ENCODE assay signal across 11 cellular contexts in the genomic region with DNA sequence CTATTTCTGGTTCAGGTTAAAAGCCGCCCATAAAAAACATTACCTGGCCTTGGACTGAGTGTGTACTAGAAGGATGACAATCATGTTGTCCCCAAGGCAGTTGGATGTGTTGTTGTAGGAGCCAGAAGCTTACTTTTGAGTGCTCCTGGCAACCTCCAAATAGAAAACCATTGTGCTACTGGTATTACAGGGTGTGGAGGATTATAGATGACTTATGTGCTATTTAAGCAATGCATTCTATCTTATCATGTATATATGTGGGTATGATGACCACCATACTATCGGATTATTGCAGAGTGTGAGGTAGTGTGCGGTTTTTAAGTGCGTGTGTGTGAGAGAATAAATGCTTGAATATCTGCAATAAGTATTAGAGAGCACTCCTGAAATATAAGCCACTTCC. TPM values are rescaled to one million over a fixed set of nuclear protein-coding genes. Genes with fewer than 3 reads are reported as not detected.
A peak's percentile ranks its signal among the peaks of the same experiment; 100 is the strongest.
DNase-seq lines count a peak whose midpoint lies in the region; ATAC-seq, FAIRE-seq and TF ChIP-seq lines count a peak whose summit lies in the region.
"Had no signal": no experiment of that assay in that cellular context is flagged by ENCODE, and none has a peak within 500 bp of the region (broad histone marks: within the 10 kb centered on the region; RNA-seq: fewer than 3 reads in every experiment).

No MANE protein-coding gene starts in this region.

- H4K20me1 ChIP-seq in Loucy (ENCODE audit: insufficient read depth, low read length, poor library complexity, severe bottlenecking), result no peaks in the 10 kb centered on the region

- no peaks in the 10 kb centered on the region for H3K27me3 ChIP-seq in CD4-positive, alpha-beta memory T cell (ENCODE audit: insufficient read depth, low read length)
- H3K27me3 ChIP-seq in Loucy (ENCODE audit: insufficient read depth, low read length, poor library complexity, severe bottlenecking), result no peaks in the 10 kb centered on the region
- no peaks in the 10 kb centered on the region for H3K27me3 ChIP-seq in brain microvascular endothelial cell (replicated peaks)
- no peaks in the 10 kb centered on the region for H3K27me3 ChIP-seq in small intestine (ENCODE audit: control insufficient read depth in 2 of 2, insufficient read depth in 2 of 2, low read length in 2 of 2)
- peaks cover 4% of the 10 kb centered on the region; the same call in 1 of the 2 replicates for H3K27me3 ChIP-seq in H7 (ENCODE audit: control insufficient read depth, insufficient read depth, low read length)

- peak overlapping the region; percentile 86 for H3K4me2 ChIP-seq in Loucy (ENCODE audit: low read depth, low read length, poor library complexity, severe bottlenecking)

- H3K4me3 ChIP-seq in CD4-positive, alpha-beta memory T cell (ENCODE audit: low read length in 2 of 2), result peak overlapping the region; percentile 12 to 22
- peak overlapping the region; percentile 65 for H3K4me3 ChIP-seq in Loucy (ENCODE audit: low read length, poor library complexity, severe bottlenecking)
- H3K4me3 ChIP-seq in brain microvascular endothelial cell (ENCODE audit: low read depth, low read length), result no peak overlapping the region
- H3K4me3 ChIP-seq in small intestine (ENCODE audit: low read depth in 1 of 2, low read length in 2 of 2), result no peak overlapping the region
- H3K4me3 ChIP-seq in H7 (ENCODE audit: insufficient read depth, low read depth, low read length), result no peak overlapping the region
- H3K4me3 ChIP-seq: lung had no signal

- peak overlapping the region; percentile 75 for H3K27ac ChIP-seq in CD4-positive, alpha-beta memory T cell (ENCODE audit: low read depth, low read length)
- H3K27ac ChIP-seq in brain microvascular endothelial cell (peak overlapping the region; percentile 93), small intestine (ENCODE audit: low read depth in 1 of 2, low read length in 1 of 2) (peak overlapping the region; percentile 14 to 72)

- peaks cover 14 to 29% of the 10 kb centered on the region in 2 donors for H3K36me3 Mint-ChIP-seq in CD4-positive, alpha-beta memory T cell

- no peak for ATAC-seq in GM21423 (IDR thresholded peaks at IDR 0.05; ENCODE audit: unreplicated experiment)

- H3K4me3 Mint-ChIP-seq in CD4-positive, alpha-beta memory T cell, result peak overlapping the region; percentile 12 to 81 (median 76)

- H2AFZ ChIP-seq in Loucy (ENCODE audit: low read length), result no peak overlapping the region

- POLR2A ChIA-PET in CD4-positive, alpha-beta memory T cell (lab: Charles Lee; ENCODE audit: partially characterized antibody), result interaction anchor here (0.9 to 11.0 kb wide), 10 partner anchors 9 to 67 kb away, joined by 3 to 306 read pairs (median 12); partner anchors contain the start of gene MBNL1

- TF ChIP-seq CTCF in Loucy (conservative IDR thresholded peaks at IDR 0.05; ENCODE audit: low read length) (no peak), brain microvascular endothelial cell (IDR thresholded peaks at IDR 0.05; ENCODE audit: low read depth, low read length, missing control alignments) (no peak)

- in situ Hi-C loops in brain microvascular endothelial cell (cut with HindIII; ENCODE audit: low pct_ligation_motif_present, low sequenced_read_pairs), result no loop called here

- no peaks in the 10 kb centered on the region for H3K9me3 Mint-ChIP-seq in CD4-positive, alpha-beta memory T cell

- peak overlapping the region; percentile 79 to 96 (median 92) for H3K27ac Mint-ChIP-seq in CD4-positive, alpha-beta memory T cell

- H3K79me2 ChIP-seq in Loucy (ENCODE audit: insufficient read depth, low read length), result peaks cover 70% of the 10 kb centered on the region

- peaks cover 11% of the 10 kb centered on the region for H3F3A ChIP-seq in Loucy (ENCODE audit: low read depth)

- no peak for DNase-seq in CD4-positive, alpha-beta memory T cell
- DNase-seq in brain microvascular endothelial cell (no peak), small intestine (no peak), glomerular visceral epithelial cell (ENCODE audit: extremely low spot score) (no peak), SHP77 treated with DMSO at 0.1 percent for 48 hours (lab: John Stamatoyannopoulos, UW) (no peak), H7 (no peak)
- DNase-seq: erythroblast; stimulated activated CD4-positive, alpha-beta T cell treated with anti-CD3 and anti-CD28 coated beads, Interleukin-2, amount 100 ng/mL, for 48 hours had no signal

- H3K9me2 ChIP-seq in Loucy (replicated peaks; ENCODE audit: low read depth, low read length), result no peaks in the 10 kb centered on the region

- CTCF ChIA-PET in CD4-positive, alpha-beta memory T cell (lab: Charles Lee; ENCODE audit: partially characterized antibody), result interaction anchor here (0.7 to 5.0 kb wide), 7 partner anchors 11 to 73 kb away, joined by 3 to 49 read pairs (median 8); partner anchors contain the start of gene MBNL1

- intact Hi-C loops in CD4-positive, alpha-beta memory T cell (cut with micrococcal nuclease), result loop anchor here (1.0 kb wide), 1 partner anchor 14 kb away; no protein-coding TSS in a partner anchor

- H3K9ac ChIP-seq in Loucy (ENCODE audit: low read depth, low read length, poor library complexity, severe bottlenecking), result peak overlapping the region; percentile 73

- no peak for FAIRE-seq in small intestine (lab: Jason Lieb, UNC)

- H3K36me3 ChIP-seq in CD4-positive, alpha-beta memory T cell (ENCODE audit: insufficient read depth, low read length), result no peaks in the 10 kb centered on the region
- H3K36me3 ChIP-seq in Loucy (ENCODE audit: insufficient read depth, low read length) (no peaks in the 10 kb centered on the region), brain microvascular endothelial cell (replicated peaks) (no peaks in the 10 kb centered on the region), small intestine (ENCODE audit: control insufficient read depth in 2 of 2, insufficient read depth in 2 of 2, low read length in 2 of 2) (no peaks in the 10 kb centered on the region), H7 (replicated peaks; ENCODE audit: control insufficient read depth, insufficient read depth, low read length) (no peaks in the 10 kb centered on the region)

- H3K27me3 Mint-ChIP-seq in CD4-positive, alpha-beta memory T cell, result no peaks in the 10 kb centered on the region

- 79 to 90% (median 84%) methylated on average over 4 of the region's 4 CpGs for WGBS in small intestine, 3 donors

- H3K4me1 ChIP-seq in CD4-positive, alpha-beta memory T cell (ENCODE audit: insufficient read depth, low read length), result peaks cover 99% of the 10 kb centered on the region
- H3K4me1 ChIP-seq in Loucy (ENCODE audit: insufficient read depth, low read length, poor library complexity, severe bottlenecking) (peaks cover 74% of the 10 kb centered on the region), small intestine (ENCODE audit: control insufficient read depth in 2 of 2, insufficient read depth in 1 of 2, low read depth in 1 of 2, low read length in 1 of 2) (peaks cover 3% of the 10 kb centered on the region in 2 donors)

- H3K4me1 Mint-ChIP-seq in CD4-positive, alpha-beta memory T cell, result peaks cover 83 to 97% (median 92%) of the 10 kb centered on the region in 4 donors

- H3K9me3 ChIP-seq in CD4-positive, alpha-beta memory T cell (ENCODE audit: control insufficient read depth in 1 of 2, low read length in 2 of 2), result no peaks in the 10 kb centered on the region
- H3K9me3 ChIP-seq in Loucy (ENCODE audit: insufficient read depth, low read depth, low read length), result no peaks in the 10 kb centered on the region
- no peaks in the 10 kb centered on the region for H3K9me3 ChIP-seq in small intestine (ENCODE audit: control insufficient read depth, low read depth)

RNA-seq across cellular contexts. Expression of gene MBNL1, which starts 11.9 kb away (rescaled TPM):
- 100 to 1,000 TPM; 420 to 430 TPM for total RNA-seq in CD4-positive, alpha-beta memory T cell
- 100 to 1,000 TPM; 289 to 302 TPM for polyA plus RNA-seq in CD4-positive, alpha-beta memory T cell
- 10 to 100 TPM; 39.6 to 41.2 (median 40.0) TPM for polyA plus RNA-seq in small intestine
- total RNA-seq in H7 (2014; rRNA removed; shearing (Covaris generic)), result 11.1 and 25.3 TPM in 2 replicates

Comparison
In these comparisons a context has a peak if more than half of its experiments do, and no peak if none do; other contexts are left out.
1. H3K27ac ChIP-seq: peak in every context shown above with its lines; median percentile 93 in brain microvascular endothelial cell; 75 in CD4-positive, alpha-beta memory T cell; 43 in small intestine.
2. H3K4me3 ChIP-seq: peak in CD4-positive, alpha-beta memory T cell (2 of 2) and Loucy (single experiment); none in brain microvascular endothelial cell (single experiment), small intestine (0 of 2) and H7 (single experiment).
3. RNA of gene MBNL1, which starts 11.9 kb away (total RNA-seq): 420 to 430 TPM in CD4-positive, alpha-beta memory T cell; 11.1 to 25.3 TPM in H7; every median in the first group is over 10 times any median in the second.